Comparison of ENCODE assay signal across 26 cellular contexts in the genomic region with DNA sequence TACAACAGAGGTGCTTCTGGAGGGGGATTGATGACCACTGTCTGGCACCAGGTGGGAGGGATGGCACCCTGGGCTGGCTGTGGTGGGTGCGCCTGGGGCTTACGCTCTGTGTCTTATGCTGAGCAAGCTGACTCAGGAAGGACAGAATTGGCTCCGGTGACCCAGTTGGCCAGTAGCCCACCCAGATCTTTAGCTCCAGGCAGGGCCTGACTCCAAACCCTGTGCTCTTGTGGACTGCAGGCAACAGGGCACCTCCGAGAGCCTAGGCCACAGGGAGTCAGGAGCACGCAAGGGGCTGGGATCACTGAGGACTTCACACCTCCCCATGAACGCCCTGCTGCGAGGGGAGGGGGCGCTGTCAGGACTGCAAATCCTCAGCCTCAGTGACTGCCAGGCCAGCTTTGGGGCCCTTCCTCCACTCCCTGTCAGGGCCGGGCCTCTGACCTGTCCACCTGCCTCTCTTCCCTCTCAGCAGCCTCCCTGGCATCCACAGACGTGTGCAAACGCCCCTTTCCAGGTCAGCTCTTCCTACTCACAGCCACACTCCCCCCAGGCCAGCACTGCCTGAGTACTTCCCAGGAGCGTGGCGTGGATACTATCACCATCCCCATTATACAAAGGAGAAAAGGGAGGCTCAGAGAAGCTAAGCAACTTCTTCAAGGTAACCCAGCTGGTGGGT.
"Had no signal": no experiment of that assay in that cellular context is flagged by ENCODE, and none has a peak within 500 bp of the region (broad histone marks: within the 10 kb centered on the region; RNA-seq: fewer than 3 reads in every experiment).

No MANE protein-coding gene starts in this region.

- H3K4me3 ChIP-seq: adrenal gland, body of pancreas, breast epithelium, K562, SJCRH30, SK-N-MC had no signal

- H3K36me3 ChIP-seq: adrenal gland, breast epithelium, SJCRH30, WERI-Rb-1 had no signal

- H3K4me1 ChIP-seq: adrenal gland, breast epithelium, SJCRH30 had no signal

- H3K4me3 Mint-ChIP-seq: activated CD4-positive, alpha-beta memory T cell treated with anti-CD3 and anti-CD28 coated beads, Interleukin-2, amount 10 ng/mL, durations not matched to agents 7 days and 5 days; activated naive CD4-positive, alpha-beta T cell treated with anti-CD3 and anti-CD28 coated beads, Interleukin-2, amount 50 U/mL, for 24 hours; activated naive CD8-positive, alpha-beta T cell treated with anti-CD3 and anti-CD28 coated beads, Interleukin-2, amount 10 ng/mL, durations not matched to agents 7 days and 5 days had no signal

- H3K27me3 ChIP-seq: adrenal gland, body of pancreas, breast epithelium, SJCRH30 had no signal

- FAIRE-seq: astrocyte, K562 had no signal

- H3K27ac Mint-ChIP-seq: activated CD4-positive, alpha-beta memory T cell treated with anti-CD3 and anti-CD28 coated beads, Interleukin-2, amount 10 ng/mL, durations not matched to agents 7 days and 5 days; activated naive CD4-positive, alpha-beta T cell treated with anti-CD3 and anti-CD28 coated beads, Interleukin-2, amount 50 U/mL, for 24 hours; activated naive CD8-positive, alpha-beta T cell treated with anti-CD3 and anti-CD28 coated beads, Interleukin-2, amount 10 ng/mL, durations not matched to agents 7 days and 5 days; activated T-helper 2 cell treated with anti-CD3 and anti-CD28 coated beads, Interferon-gamma antibody, Interleukin-2, Interleukin-4, amounts not matched to agents 10 μg/mL and 5 μg/mL and 100 μg/mL, durations not matched to agents 14 hours and 24 hours and 36 hours had no signal

- DNase-seq: activated CD4-positive, alpha-beta memory T cell treated with anti-CD3 and anti-CD28 coated beads, Interleukin-2, amount 10 ng/mL, durations not matched to agents 7 days and 5 days; activated CD4-positive, alpha-beta T cell treated with anti-CD3 and anti-CD28 coated beads for 1 hour; activated CD4-positive, alpha-beta T cell treated with anti-CD3 and anti-CD28 coated beads for 48 hours; activated CD4-positive, CD25-positive, alpha-beta regulatory T cell; activated gamma-delta T cell; activated naive CD4-positive, alpha-beta T cell treated with Interleukin-2 at 50 U/mL for 16 hours; activated naive CD8-positive, alpha-beta T cell treated with anti-CD3 and anti-CD28 coated beads, Interleukin-2, amount 10 ng/mL, durations not matched to agents 7 days and 5 days; activated T-cell treated with anti-CD3 and anti-CD28 coated beads, Interleukin-2, amount 50 U/mL, for 1 hour; body of pancreas; NCI-H1092 treated with DMSO at 0.1 percent for 48 hours; NCI-H1436; NCI-H1694; NCI-H1930; NCI-H2081 treated with DMSO at 0.1 percent for 48 hours; NCI-H524 treated with DMSO at 0.1 percent for 48 hours; SHP77; SJCRH30; T1000; WERI-Rb-1 had no signal

- H3K9me3 ChIP-seq: adrenal gland, body of pancreas, SJCRH30 had no signal

- ATAC-seq: body of pancreas, K562 had no signal

- H3K36me3 Mint-ChIP-seq: activated naive CD4-positive, alpha-beta T cell treated with anti-CD3 and anti-CD28 coated beads, Interleukin-2, amount 50 U/mL, for 24 hours; activated naive CD8-positive, alpha-beta T cell treated with anti-CD3 and anti-CD28 coated beads, Interleukin-2, amount 10 ng/mL, durations not matched to agents 7 days and 5 days had no signal

- H3K9me3 Mint-ChIP-seq: activated naive CD4-positive, alpha-beta T cell treated with anti-CD3 and anti-CD28 coated beads, Interleukin-2, amount 50 U/mL, for 24 hours; activated T-helper 2 cell treated with anti-CD3 and anti-CD28 coated beads, Interferon-gamma antibody, Interleukin-2, Interleukin-4, amounts not matched to agents 10 μg/mL and 5 μg/mL and 100 μg/mL, durations not matched to agents 14 hours and 24 hours and 36 hours had no signal

- H3K27ac ChIP-seq: adrenal gland, body of pancreas, breast epithelium, SJCRH30, SK-N-MC, WERI-Rb-1 had no signal
